ENCODE assay signal across 2 cellular contexts in genomic region chr15:74245342-74245931, GRCh38.
TF ChIP-seq lines count a peak whose summit lies in the region.

No MANE protein-coding gene starts in this region.

TF ChIP-seq in HEK293, 187 proteins besides CTCF, POLR2A, EP300 and RAD21:
- TF ChIP-seq SCRT2 (tag by site-specific recombination; IDR thresholded peaks at IDR 0.05), result peak; percentile 4; the same call in 1 of the 2 replicates
- TF ChIP-seq SCRT1 (tag by site-specific recombination; IDR thresholded peaks at IDR 0.05; ENCODE audit: borderline replicate concordance), result peak; percentile 92
- TF ChIP-seq, protein P1, sequence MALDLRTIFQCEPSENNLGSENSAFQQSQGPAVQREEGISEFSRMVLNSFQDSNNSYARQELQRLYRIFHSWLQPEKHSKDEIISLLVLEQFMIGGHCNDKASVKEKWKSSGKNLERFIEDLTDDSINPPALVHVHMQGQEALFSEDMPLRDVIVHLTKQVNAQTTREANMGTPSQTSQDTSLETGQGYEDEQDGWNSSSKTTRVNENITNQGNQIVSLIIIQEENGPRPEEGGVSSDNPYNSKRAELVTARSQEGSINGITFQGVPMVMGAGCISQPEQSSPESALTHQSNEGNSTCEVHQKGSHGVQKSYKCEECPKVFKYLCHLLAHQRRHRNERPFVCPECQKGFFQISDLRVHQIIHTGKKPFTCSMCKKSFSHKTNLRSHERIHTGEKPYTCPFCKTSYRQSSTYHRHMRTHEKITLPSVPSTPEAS (tag by site-specific recombination; IDR thresholded peaks at IDR 0.05), result no peak

TF ChIP-seq in K562, 482 proteins besides CTCF, POLR2A, EP300 and RAD21:
- peak; percentile 59 for TF ChIP-seq RFX1 (IDR thresholded peaks at IDR 0.05)
- no peak for TF ChIP-seq BACH1 (tag; IDR thresholded peaks at IDR 0.05)
